In genomic region chr14:75861161-75861621, GRCh38 we compare ENCODE assay signal across 12 cellular contexts.
DNase-seq lines count a peak whose midpoint lies in the region; ATAC-seq, FAIRE-seq and TF ChIP-seq lines count a peak whose summit lies in the region.
"Had no signal": no experiment of that assay in that cellular context is flagged by ENCODE, and none has a peak within 500 bp of the region (broad histone marks: within the 10 kb centered on the region; RNA-seq: fewer than 3 reads in every experiment).

No MANE protein-coding gene starts in this region.

- in situ Hi-C loops in brain microvascular endothelial cell (cut with HindIII; ENCODE audit: low pct_ligation_motif_present, low sequenced_read_pairs), result no loop called here

- peaks cover 32% of the 10 kb centered on the region for H3K4me1 ChIP-seq in A549
- H3K4me1 ChIP-seq: BLaER1 had no signal

- TF ChIP-seq EP300 in A549 (IDR thresholded peaks at IDR 0.05), result no peak

- no peaks in the 10 kb centered on the region for H3K9me3 ChIP-seq in A549
- H3K9me3 ChIP-seq: BLaER1 had no signal

- TF ChIP-seq CTCF in A549 (IDR thresholded peaks at IDR 0.05) (no peak), brain microvascular endothelial cell (IDR thresholded peaks at IDR 0.05; ENCODE audit: low read depth, low read length, missing control alignments) (no peak)

- H3K27ac ChIP-seq in A549 (peak overlapping the region in 1 of 2 experiments; percentile 11; a peak in 1 of 6 replicates), brain microvascular endothelial cell (peak overlapping the region; percentile 55)
- H3K27ac ChIP-seq: BLaER1 had no signal

- peak in 1 of 2 experiments; percentile 12 for DNase-seq in A549 (ENCODE audit: low read depth in 1 of 2, low spot score in 1 of 2)
- no peak for DNase-seq in HTR-8/SVneo (ENCODE audit: insufficient read length, low spot score)
- DNase-seq in brain microvascular endothelial cell, result peak; percentile 49
- peak; percentile 62 for DNase-seq in iPS-NIHi7 (ENCODE audit: extremely low spot score)
- no peak for DNase-seq in NCI-H82 (lab: John Stamatoyannopoulos, UW)
- no peak for DNase-seq in DMS 273 treated with DMSO at 0.1 percent for 48 hours (lab: John Stamatoyannopoulos, UW)
- DNase-seq: activated T-cell treated with anti-CD3 and anti-CD28 coated beads, Interleukin-2, amount 50 U/mL, for 4 hours; substantia nigra had no signal

- no peaks in the 10 kb centered on the region for H3K27me3 ChIP-seq in brain microvascular endothelial cell (replicated peaks)
- H3K27me3 ChIP-seq: BLaER1 had no signal

- ATAC-seq in A549 (peak in 1 of 2 experiments; percentile 79; a peak in 3 of 6 replicates), HG03196 (IDR thresholded peaks at IDR 0.05; ENCODE audit: unreplicated experiment) (no peak), GM18907 (IDR thresholded peaks at IDR 0.05; ENCODE audit: unreplicated experiment) (no peak)
- ATAC-seq: activated T-cell treated with anti-CD3 and anti-CD28 coated beads, Interleukin-2, amount 50 U/mL, for 4 hours had no signal

- TF ChIP-seq POLR2A in A549 (IDR thresholded peaks at IDR 0.05; ENCODE audit: low read length), result no peak

- no peaks in the 10 kb centered on the region for H3K36me3 ChIP-seq in brain microvascular endothelial cell (replicated peaks)

- no peak overlapping the region for H3K4me3 ChIP-seq in A549
- H3K4me3 ChIP-seq in brain microvascular endothelial cell (ENCODE audit: low read depth, low read length), result no peak overlapping the region
- H3K4me3 ChIP-seq: BLaER1 had no signal

- TF ChIP-seq RAD21 in A549 (conservative IDR thresholded peaks at IDR 0.05 in 1 of 2, IDR thresholded peaks at IDR 0.05 in 1 of 2), result no peak

- peak overlapping the region; percentile 47 for H3K4me2 ChIP-seq in A549
- H3K4me2 ChIP-seq: BLaER1 had no signal

- WGBS in A549 (ENCODE audit: missing lambda C conversion rate), result 53% methylated on average over 4 of the region's 4 CpGs

- FAIRE-seq in A549 (lab: Jason Lieb, UNC) (no peak), HTR-8/SVneo (lab: Jason Lieb, UNC) (peak; percentile 44)
- FAIRE-seq: GM12891 had no signal

- POLR2A ChIA-PET in A549 (lab: Yijun Ruan, JAX), result no interaction called here

- CTCF ChIA-PET in A549 (lab: Yijun Ruan, JAX), result interaction anchor here (1.5 kb wide), 1 partner anchor 58 kb away, joined by 3 read pairs; no protein-coding TSS in a partner anchor

TF ChIP-seq in A549, 52 proteins besides CTCF, POLR2A, EP300 and RAD21:
- TF ChIP-seq RARB (CRISPR knock-in tag; IDR thresholded peaks at IDR 0.05) (no peak), ESRRA (IDR thresholded peaks at IDR 0.05; ENCODE audit: borderline replicate concordance, low read length) (no peak), KDM5A (IDR thresholded peaks at IDR 0.05) (no peak), CEBPB (IDR thresholded peaks at IDR 0.05) (no peak), USF2 (IDR thresholded peaks at IDR 0.05) (no peak), TFCP2L1 (CRISPR knock-in tag; IDR thresholded peaks at IDR 0.05) (no peak), RFX5 (IDR thresholded peaks at IDR 0.05) (no peak), CHD4 (IDR thresholded peaks at IDR 0.05; ENCODE audit: borderline replicate concordance) (no peak), GATA3 (IDR thresholded peaks at IDR 0.05; ENCODE audit: borderline replicate concordance) (no peak), HEYL (CRISPR knock-in tag; IDR thresholded peaks at IDR 0.05) (no peak), SMC3 (IDR thresholded peaks at IDR 0.05) (no peak), HDAC2 (IDR thresholded peaks at IDR 0.05) (no peak)

Comparison
In these comparisons a context has a peak if more than half of its experiments do, and no peak if none do; other contexts are left out.
1. DNase-seq: peak in brain microvascular endothelial cell (single experiment) and iPS-NIHi7 (single experiment); none in HTR-8/SVneo (single experiment), NCI-H82 (single experiment) and DMS 273 treated with DMSO at 0.1 percent for 48 hours (single experiment).